Comparison of ENCODE assay signal across 1 cellular context in genomic region chr17:29242790-29243189, GRCh38.
TF ChIP-seq lines count a peak whose summit lies in the region.

No MANE protein-coding gene starts in this region.

TF ChIP-seq in IMR-90, 13 proteins besides CTCF, POLR2A, EP300 and RAD21:
- TF ChIP-seq CEBPB (IDR thresholded peaks at IDR 0.05; ENCODE audit: low read depth, low read length) (no peak), USF2 (IDR thresholded peaks at IDR 0.05; ENCODE audit: low read depth, low read length) (no peak), NFE2L2 (IDR thresholded peaks at IDR 0.05; ENCODE audit: low read depth, low read length) (no peak), MAFK (IDR thresholded peaks at IDR 0.05; ENCODE audit: low read depth, low read length) (no peak), RCOR1 (IDR thresholded peaks at IDR 0.05; ENCODE audit: insufficient replicate concordance, low read length) (no peak), SMC3 (IDR thresholded peaks at IDR 0.05; ENCODE audit: low read depth, low read length) (no peak), ELK1 (IDR thresholded peaks at IDR 0.05; ENCODE audit: borderline replicate concordance, low read depth, low read length) (no peak), FOS (IDR thresholded peaks at IDR 0.05; ENCODE audit: low read depth, low read length) (no peak), MXI1 (IDR thresholded peaks at IDR 0.05; ENCODE audit: borderline replicate concordance, low read depth, low read length) (no peak), CHD1 (IDR thresholded peaks at IDR 0.05; ENCODE audit: low read depth, low read length) (no peak), MAZ (IDR thresholded peaks at IDR 0.05; ENCODE audit: borderline replicate concordance, low read depth, low read length) (no peak), RFX5 (IDR thresholded peaks at IDR 0.05; ENCODE audit: low read depth, low read length) (no peak), BHLHE40 (IDR thresholded peaks at IDR 0.05; ENCODE audit: low read depth, low read length) (no peak)
